ENCODE assay signal across 1 cellular context in the genomic region with DNA sequence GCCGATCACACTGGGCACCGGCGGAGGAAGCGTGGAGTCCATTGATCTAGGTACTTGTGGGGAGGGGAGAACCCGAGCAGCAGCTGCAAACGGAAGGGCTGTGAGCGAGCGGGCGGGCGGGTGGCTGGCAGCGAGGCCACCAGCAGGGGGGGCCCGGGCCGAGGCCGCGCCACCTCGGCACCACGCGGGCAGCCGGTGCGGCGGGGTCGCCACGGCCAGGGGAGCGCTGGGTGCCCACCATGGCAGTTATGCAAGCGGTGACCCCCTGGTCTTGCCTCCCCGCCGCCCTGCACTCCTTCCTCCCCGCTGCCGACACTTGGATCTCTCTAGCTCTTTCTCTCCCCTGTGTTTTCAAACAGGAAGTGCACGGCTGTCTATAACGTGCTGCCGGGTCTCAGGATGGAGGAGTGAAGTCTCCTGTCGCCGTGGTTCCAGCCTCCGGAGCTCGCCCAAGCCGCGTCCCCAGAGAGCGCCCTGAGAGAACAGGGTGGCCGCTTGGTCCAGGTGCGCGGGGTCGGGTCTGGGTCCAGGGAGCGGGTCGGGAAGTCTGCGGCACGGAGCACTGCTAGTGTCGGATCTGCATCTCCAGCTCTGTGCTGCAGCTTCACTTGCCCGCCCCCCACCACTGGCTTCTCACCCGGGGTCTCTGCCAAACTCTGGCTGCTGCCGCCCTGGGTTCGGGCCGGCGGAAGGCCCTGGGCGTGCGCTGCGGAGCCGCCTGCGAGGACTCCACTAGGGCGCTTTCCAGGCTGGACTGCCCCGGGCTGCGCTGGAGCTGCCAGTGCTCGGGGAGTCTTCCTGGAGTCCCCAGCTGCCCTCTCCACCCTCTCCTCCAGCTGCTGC.
TF ChIP-seq lines count a peak whose summit lies in the region.

No MANE protein-coding gene starts in this region.

TF ChIP-seq in HepG2, 621 proteins besides CTCF, POLR2A, EP300 and RAD21 (continued from another document and continues in another):
- TF ChIP-seq KDM2A (CRISPR knock-in tag; IDR thresholded peaks at IDR 0.05; ENCODE audit: borderline replicate concordance, low read depth), result peak; percentile 42; the same call in 1 of the 2 replicates
- no peak for TF ChIP-seq SMAD3 (CRISPR knock-in tag; IDR thresholded peaks at IDR 0.05)
- peak; percentile 22; the same call in 1 of the 2 replicates for TF ChIP-seq ZMYM4 (CRISPR knock-in tag; IDR thresholded peaks at IDR 0.05)
- TF ChIP-seq ZNF598 (CRISPR knock-in tag; IDR thresholded peaks at IDR 0.05; ENCODE audit: borderline replicate concordance), result no peak
- TF ChIP-seq, protein P1, sequence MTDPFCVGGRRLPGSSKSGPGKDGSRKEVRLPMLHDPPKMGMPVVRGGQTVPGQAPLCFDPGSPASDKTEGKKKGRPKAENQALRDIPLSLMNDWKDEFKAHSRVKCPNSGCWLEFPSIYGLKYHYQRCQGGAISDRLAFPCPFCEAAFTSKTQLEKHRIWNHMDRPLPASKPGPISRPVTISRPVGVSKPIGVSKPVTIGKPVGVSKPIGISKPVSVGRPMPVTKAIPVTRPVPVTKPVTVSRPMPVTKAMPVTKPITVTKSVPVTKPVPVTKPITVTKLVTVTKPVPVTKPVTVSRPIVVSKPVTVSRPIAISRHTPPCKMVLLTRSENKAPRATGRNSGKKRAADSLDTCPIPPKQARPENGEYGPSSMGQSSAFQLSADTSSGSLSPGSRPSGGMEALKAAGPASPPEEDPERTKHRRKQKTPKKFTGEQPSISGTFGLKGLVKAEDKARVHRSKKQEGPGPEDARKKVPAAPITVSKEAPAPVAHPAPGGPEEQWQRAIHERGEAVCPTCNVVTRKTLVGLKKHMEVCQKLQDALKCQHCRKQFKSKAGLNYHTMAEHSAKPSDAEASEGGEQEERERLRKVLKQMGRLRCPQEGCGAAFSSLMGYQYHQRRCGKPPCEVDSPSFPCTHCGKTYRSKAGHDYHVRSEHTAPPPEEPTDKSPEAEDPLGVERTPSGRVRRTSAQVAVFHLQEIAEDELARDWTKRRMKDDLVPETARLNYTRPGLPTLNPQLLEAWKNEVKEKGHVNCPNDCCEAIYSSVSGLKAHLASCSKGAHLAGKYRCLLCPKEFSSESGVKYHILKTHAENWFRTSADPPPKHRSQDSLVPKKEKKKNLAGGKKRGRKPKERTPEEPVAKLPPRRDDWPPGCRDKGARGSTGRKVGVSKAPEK (CRISPR knock-in tag; IDR thresholded peaks at IDR 0.05; ENCODE audit: borderline replicate concordance), result no peak
- 0 out of 2 replicates have a peak, but pooled peaks have one; percentile 22 for TF ChIP-seq KAT7 (CRISPR knock-in tag; IDR thresholded peaks at IDR 0.05; ENCODE audit: borderline replicate concordance)
- TF ChIP-seq GPN1 (CRISPR knock-in tag; IDR thresholded peaks at IDR 0.05; ENCODE audit: borderline replicate concordance), result no peak
- TF ChIP-seq ZNF160 (CRISPR knock-in tag; IDR thresholded peaks at IDR 0.05), result no peak
- TF ChIP-seq HOXA3 (CRISPR knock-in tag; IDR thresholded peaks at IDR 0.05), result peak; percentile 46
- TF ChIP-seq SNRNP70 (IDR thresholded peaks at IDR 0.05; ENCODE audit: low read depth, low read length), result no peak
- peak; percentile 51 for TF ChIP-seq ZFY (CRISPR knock-in tag; IDR thresholded peaks at IDR 0.05)
- TF ChIP-seq, protein P2, sequence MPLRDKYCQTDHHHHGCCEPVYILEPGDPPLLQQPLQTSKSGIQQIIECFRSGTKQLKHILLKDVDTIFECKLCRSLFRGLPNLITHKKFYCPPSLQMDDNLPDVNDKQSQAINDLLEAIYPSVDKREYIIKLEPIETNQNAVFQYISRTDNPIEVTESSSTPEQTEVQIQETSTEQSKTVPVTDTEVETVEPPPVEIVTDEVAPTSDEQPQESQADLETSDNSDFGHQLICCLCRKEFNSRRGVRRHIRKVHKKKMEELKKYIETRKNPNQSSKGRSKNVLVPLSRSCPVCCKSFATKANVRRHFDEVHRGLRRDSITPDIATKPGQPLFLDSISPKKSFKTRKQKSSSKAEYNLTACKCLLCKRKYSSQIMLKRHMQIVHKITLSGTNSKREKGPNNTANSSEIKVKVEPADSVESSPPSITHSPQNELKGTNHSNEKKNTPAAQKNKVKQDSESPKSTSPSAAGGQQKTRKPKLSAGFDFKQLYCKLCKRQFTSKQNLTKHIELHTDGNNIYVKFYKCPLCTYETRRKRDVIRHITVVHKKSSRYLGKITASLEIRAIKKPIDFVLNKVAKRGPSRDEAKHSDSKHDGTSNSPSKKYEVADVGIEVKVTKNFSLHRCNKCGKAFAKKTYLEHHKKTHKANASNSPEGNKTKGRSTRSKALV (CRISPR knock-in tag; IDR thresholded peaks at IDR 0.05), result no peak
- TF ChIP-seq SUZ12 (IDR thresholded peaks at IDR 0.05; ENCODE audit: low read depth, low read length), result no peak
- TF ChIP-seq ZBTB1 (CRISPR knock-in tag; IDR thresholded peaks at IDR 0.05; ENCODE audit: borderline replicate concordance), result no peak
- TF ChIP-seq GFI1 (CRISPR knock-in tag; IDR thresholded peaks at IDR 0.05; ENCODE audit: borderline replicate concordance), result 0 out of 2 replicates have a peak, but pooled peaks have one; percentile 38
- TF ChIP-seq ATF7-NPFF (CRISPR knock-in tag; IDR thresholded peaks at IDR 0.05; ENCODE audit: low read depth), result peak; percentile 57; the same call in 1 of the 2 replicates
- no peak for TF ChIP-seq ZNF577 (CRISPR knock-in tag; IDR thresholded peaks at IDR 0.05; ENCODE audit: borderline replicate concordance, low read depth)
- TF ChIP-seq MTERF4 (CRISPR knock-in tag; IDR thresholded peaks at IDR 0.05), result no peak
- TF ChIP-seq SALL2 (CRISPR knock-in tag; IDR thresholded peaks at IDR 0.05), result 0 out of 2 replicates have a peak, but pooled peaks have one; percentile 49
- TF ChIP-seq AGO1 (IDR thresholded peaks at IDR 0.05; ENCODE audit: low read depth, low read length, poor library complexity, severe bottlenecking), result no peak
- TF ChIP-seq ZSCAN25 (CRISPR knock-in tag; IDR thresholded peaks at IDR 0.05), result no peak
- 0 out of 2 replicates have a peak, but pooled peaks have one; percentile 13 for TF ChIP-seq NCOA2 (CRISPR knock-in tag; IDR thresholded peaks at IDR 0.05)
- no peak for TF ChIP-seq ZNF546 (CRISPR knock-in tag; conservative IDR thresholded peaks at IDR 0.05)
- TF ChIP-seq ARID4A (CRISPR knock-in tag; IDR thresholded peaks at IDR 0.05; ENCODE audit: borderline replicate concordance), result peak; percentile 18; the same call in 1 of the 2 replicates
- TF ChIP-seq ZNF431 (CRISPR knock-in tag; IDR thresholded peaks at IDR 0.05; ENCODE audit: borderline replicate concordance, low read depth), result 0 out of 2 replicates have a peak, but pooled peaks have one; percentile 25
- TF ChIP-seq TFDP2 (CRISPR knock-in tag; IDR thresholded peaks at IDR 0.05), result no peak
- TF ChIP-seq ZNF7 (CRISPR knock-in tag; IDR thresholded peaks at IDR 0.05), result peak; percentile 88
- TF ChIP-seq BCL6 (CRISPR knock-in tag; IDR thresholded peaks at IDR 0.05), result no peak
- no peak for TF ChIP-seq ZNF878 (CRISPR knock-in tag; IDR thresholded peaks at IDR 0.05)
- peak; percentile 47; the same call in 1 of the 2 replicates for TF ChIP-seq MXD4 (CRISPR knock-in tag; IDR thresholded peaks at IDR 0.05)
- TF ChIP-seq, protein P3, sequence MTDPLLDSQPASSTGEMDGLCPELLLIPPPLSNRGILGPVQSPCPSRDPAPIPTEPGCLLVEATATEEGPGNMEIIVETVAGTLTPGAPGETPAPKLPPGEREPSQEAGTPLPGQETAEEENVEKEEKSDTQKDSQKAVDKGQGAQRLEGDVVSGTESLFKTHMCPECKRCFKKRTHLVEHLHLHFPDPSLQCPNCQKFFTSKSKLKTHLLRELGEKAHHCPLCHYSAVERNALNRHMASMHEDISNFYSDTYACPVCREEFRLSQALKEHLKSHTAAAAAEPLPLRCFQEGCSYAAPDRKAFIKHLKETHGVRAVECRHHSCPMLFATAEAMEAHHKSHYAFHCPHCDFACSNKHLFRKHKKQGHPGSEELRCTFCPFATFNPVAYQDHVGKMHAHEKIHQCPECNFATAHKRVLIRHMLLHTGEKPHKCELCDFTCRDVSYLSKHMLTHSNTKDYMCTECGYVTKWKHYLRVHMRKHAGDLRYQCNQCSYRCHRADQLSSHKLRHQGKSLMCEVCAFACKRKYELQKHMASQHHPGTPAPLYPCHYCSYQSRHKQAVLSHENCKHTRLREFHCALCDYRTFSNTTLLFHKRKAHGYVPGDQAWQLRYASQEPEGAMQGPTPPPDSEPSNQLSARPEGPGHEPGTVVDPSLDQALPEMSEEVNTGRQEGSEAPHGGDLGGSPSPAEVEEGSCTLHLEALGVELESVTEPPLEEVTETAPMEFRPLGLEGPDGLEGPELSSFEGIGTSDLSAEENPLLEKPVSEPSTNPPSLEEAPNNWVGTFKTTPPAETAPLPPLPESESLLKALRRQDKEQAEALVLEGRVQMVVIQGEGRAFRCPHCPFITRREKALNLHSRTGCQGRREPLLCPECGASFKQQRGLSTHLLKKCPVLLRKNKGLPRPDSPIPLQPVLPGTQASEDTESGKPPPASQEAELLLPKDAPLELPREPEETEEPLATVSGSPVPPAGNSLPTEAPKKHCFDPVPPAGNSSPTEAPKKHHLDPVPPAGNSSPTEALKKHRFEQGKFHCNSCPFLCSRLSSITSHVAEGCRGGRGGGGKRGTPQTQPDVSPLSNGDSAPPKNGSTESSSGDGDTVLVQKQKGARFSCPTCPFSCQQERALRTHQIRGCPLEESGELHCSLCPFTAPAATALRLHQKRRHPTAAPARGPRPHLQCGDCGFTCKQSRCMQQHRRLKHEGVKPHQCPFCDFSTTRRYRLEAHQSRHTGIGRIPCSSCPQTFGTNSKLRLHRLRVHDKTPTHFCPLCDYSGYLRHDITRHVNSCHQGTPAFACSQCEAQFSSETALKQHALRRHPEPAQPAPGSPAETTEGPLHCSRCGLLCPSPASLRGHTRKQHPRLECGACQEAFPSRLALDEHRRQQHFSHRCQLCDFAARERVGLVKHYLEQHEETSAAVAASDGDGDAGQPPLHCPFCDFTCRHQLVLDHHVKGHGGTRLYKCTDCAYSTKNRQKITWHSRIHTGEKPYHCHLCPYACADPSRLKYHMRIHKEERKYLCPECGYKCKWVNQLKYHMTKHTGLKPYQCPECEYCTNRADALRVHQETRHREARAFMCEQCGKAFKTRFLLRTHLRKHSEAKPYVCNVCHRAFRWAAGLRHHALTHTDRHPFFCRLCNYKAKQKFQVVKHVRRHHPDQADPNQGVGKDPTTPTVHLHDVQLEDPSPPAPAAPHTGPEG (CRISPR knock-in tag; IDR thresholded peaks at IDR 0.05), result peak; percentile 91
- TF ChIP-seq HNRNPLL (IDR thresholded peaks at IDR 0.05; ENCODE audit: low read depth, low read length, poor library complexity, severe bottlenecking), result peak; percentile 33
- TF ChIP-seq MEIS1 (CRISPR knock-in tag; IDR thresholded peaks at IDR 0.05; ENCODE audit: borderline replicate concordance), result 0 out of 2 replicates have a peak, but pooled peaks have one; percentile 17
- peak; percentile 32 for TF ChIP-seq ASH2L (IDR thresholded peaks at IDR 0.05; ENCODE audit: insufficient read length, low read depth, low read length)
- TF ChIP-seq, protein P4, sequence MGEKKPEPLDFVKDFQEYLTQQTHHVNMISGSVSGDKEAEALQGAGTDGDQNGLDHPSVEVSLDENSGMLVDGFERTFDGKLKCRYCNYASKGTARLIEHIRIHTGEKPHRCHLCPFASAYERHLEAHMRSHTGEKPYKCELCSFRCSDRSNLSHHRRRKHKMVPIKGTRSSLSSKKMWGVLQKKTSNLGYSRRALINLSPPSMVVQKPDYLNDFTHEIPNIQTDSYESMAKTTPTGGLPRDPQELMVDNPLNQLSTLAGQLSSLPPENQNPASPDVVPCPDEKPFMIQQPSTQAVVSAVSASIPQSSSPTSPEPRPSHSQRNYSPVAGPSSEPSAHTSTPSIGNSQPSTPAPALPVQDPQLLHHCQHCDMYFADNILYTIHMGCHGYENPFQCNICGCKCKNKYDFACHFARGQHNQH (CRISPR knock-in tag; IDR thresholded peaks at IDR 0.05), result 0 out of 2 replicates have a peak, but pooled peaks have one; percentile 19
